ENCODE assay signal across 10 cellular contexts in the genomic region with DNA sequence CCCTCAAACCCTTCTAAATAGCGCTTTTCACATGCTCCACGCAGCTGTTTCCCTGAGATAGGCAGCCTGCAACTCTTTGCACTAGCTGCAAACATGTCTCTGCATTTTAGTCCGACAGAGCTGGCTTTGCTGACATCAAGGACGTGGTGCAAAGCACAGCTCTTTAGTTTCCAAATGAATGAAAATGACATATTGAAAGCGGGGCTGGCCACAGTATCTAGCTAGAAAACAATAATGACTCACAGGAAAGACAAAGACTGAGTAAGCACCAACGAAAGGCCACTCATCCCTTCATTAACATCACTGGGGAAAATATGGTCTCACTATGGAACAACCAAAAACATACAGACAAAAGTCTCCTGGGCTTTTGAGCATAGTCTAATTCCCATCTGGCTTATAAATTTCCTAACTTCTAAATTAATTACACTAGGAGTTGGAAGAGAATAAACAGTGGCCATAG. TPM values are rescaled to one million over a fixed set of nuclear protein-coding genes. Genes with fewer than 3 reads are reported as not detected.
DNase-seq lines count a peak whose midpoint lies in the region; ATAC-seq and TF ChIP-seq lines count a peak whose summit lies in the region.
"Had no signal": no experiment of that assay in that cellular context is flagged by ENCODE, and none has a peak within 500 bp of the region (broad histone marks: within the 10 kb centered on the region; RNA-seq: fewer than 3 reads in every experiment).

No MANE protein-coding gene starts in this region.

- peak overlapping the region in 1 of 2 donors; percentile 9 for H3K4me3 Mint-ChIP-seq in stimulated activated naive B cell treated with anti-CD40 and anti-IgM and Interleukin-4, amounts not matched to agents 10 μg/mL and 1 μg/mL and 100 μg/mL, for 72 hours

- H3K4me1 Mint-ChIP-seq in stimulated activated naive B cell treated with anti-CD40 and anti-IgM and Interleukin-4, amounts not matched to agents 10 μg/mL and 1 μg/mL and 100 μg/mL, for 72 hours = peaks cover 3 to 10% of the 10 kb centered on the region in 2 donors

- H3K9ac ChIP-seq in HUES48 (ENCODE audit: low read depth, low read length) = no peak overlapping the region
- H3K9ac ChIP-seq in colonic mucosa (ENCODE audit: low read depth in 2 of 2, low read length in 2 of 2) = no peak overlapping the region

- H3K4me3 ChIP-seq in HUES48 (ENCODE audit: low read depth, low read length) (no peak overlapping the region), colonic mucosa (no peak overlapping the region), gastroesophageal sphincter (no peak overlapping the region), aorta (ENCODE audit: low read length in 2 of 2) (no peak overlapping the region)
- H3K4me3 ChIP-seq: lung, SK-N-MC had no signal

- peak overlapping the region; percentile 88 for H3K27ac ChIP-seq in HUES48 (ENCODE audit: low read depth, low read length)
- H3K27ac ChIP-seq in colonic mucosa = peak overlapping the region; percentile 75
- no peak overlapping the region for H3K27ac ChIP-seq in gastroesophageal sphincter
- H3K27ac ChIP-seq in aorta (ENCODE audit: low read depth in 1 of 2, low read length in 2 of 2) = no peak overlapping the region
- H3K27ac ChIP-seq: SK-N-MC had no signal

- no peak for TF ChIP-seq CTCF in colonic mucosa (IDR thresholded peaks at IDR 0.05)
- no peak for TF ChIP-seq CTCF in gastroesophageal sphincter (IDR thresholded peaks at IDR 0.05)

- H3K36me3 Mint-ChIP-seq in stimulated activated naive B cell treated with anti-CD40 and anti-IgM and Interleukin-4, amounts not matched to agents 10 μg/mL and 1 μg/mL and 100 μg/mL, for 72 hours = no peaks in the 10 kb centered on the region

- TF ChIP-seq POLR2A in GM18505 (IDR thresholded peaks at IDR 0.05; ENCODE audit: borderline replicate concordance, extremely low read depth, insufficient read depth, insufficient read length) = no peak
- TF ChIP-seq POLR2A in gastroesophageal sphincter (IDR thresholded peaks at IDR 0.05) = no peak

- H3K27ac Mint-ChIP-seq in stimulated activated naive B cell treated with anti-CD40 and anti-IgM and Interleukin-4, amounts not matched to agents 10 μg/mL and 1 μg/mL and 100 μg/mL, for 72 hours = no peak overlapping the region

- ATAC-seq in GM18505 (IDR thresholded peaks at IDR 0.05; ENCODE audit: unreplicated experiment) (peak; percentile 92), GM21619 (IDR thresholded peaks at IDR 0.05; ENCODE audit: unreplicated experiment) (peak; percentile 88), gastroesophageal sphincter (no peak), aorta (ENCODE audit: low FRiP score) (no peak)
- peak; percentile 90 to 96 for ATAC-seq in stimulated activated naive B cell treated with anti-CD40 and anti-IgM and Interleukin-4, amounts not matched to agents 10 μg/mL and 1 μg/mL and 100 μg/mL, for 72 hours (replicated peaks)

- no peak for DNase-seq in colonic mucosa
- DNase-seq in stimulated activated naive B cell treated with anti-CD40 and anti-IgM and Interleukin-4, amounts not matched to agents 10 μg/mL and 1 μg/mL and 100 μg/mL, for 72 hours = peak; percentile 35
- no peak for DNase-seq in LoVo (ENCODE audit: low spot score)
- DNase-seq in aorta = no peak

- H3K27me3 Mint-ChIP-seq in stimulated activated naive B cell treated with anti-CD40 and anti-IgM and Interleukin-4, amounts not matched to agents 10 μg/mL and 1 μg/mL and 100 μg/mL, for 72 hours = peaks cover 34 to 40% of the 10 kb centered on the region in 2 donors

- no peaks in the 10 kb centered on the region for H3K27me3 ChIP-seq in HUES48 (ENCODE audit: control insufficient read depth, insufficient read depth, low read length)
- H3K27me3 ChIP-seq in colonic mucosa = no peaks in the 10 kb centered on the region
- no peaks in the 10 kb centered on the region for H3K27me3 ChIP-seq in gastroesophageal sphincter
- H3K27me3 ChIP-seq in aorta (ENCODE audit: control insufficient read depth in 1 of 2, insufficient read depth in 2 of 2, low read length in 1 of 2) = peaks cover 0 to 2% of the 10 kb centered on the region in 2 donors

- peaks cover 31% of the 10 kb centered on the region for H3K4me1 ChIP-seq in HUES48 (ENCODE audit: control insufficient read depth, insufficient read depth, low read length)
- H3K4me1 ChIP-seq in colonic mucosa = peaks cover 12% of the 10 kb centered on the region
- H3K4me1 ChIP-seq in gastroesophageal sphincter = peaks cover 0 to 3% (median 0%) of the 10 kb centered on the region in 3 donors
- no peaks in the 10 kb centered on the region for H3K4me1 ChIP-seq in aorta (ENCODE audit: control insufficient read depth in 1 of 2, insufficient read depth in 2 of 2, low read length in 2 of 2)

- 50 to 67% methylated on average over 1 to 4 of the region's 6 CpGs for WGBS in gastroesophageal sphincter (ENCODE audit: low coverage in 1 of 2), 2 donors
- WGBS in aorta, 2 donors = 52 to 57% methylated on average over 6 of the region's 6 CpGs

- H3K9me3 Mint-ChIP-seq in stimulated activated naive B cell treated with anti-CD40 and anti-IgM and Interleukin-4, amounts not matched to agents 10 μg/mL and 1 μg/mL and 100 μg/mL, for 72 hours = peaks cover 0 to 5% of the 10 kb centered on the region in 2 donors

- TF ChIP-seq EP300 in gastroesophageal sphincter (IDR thresholded peaks at IDR 0.05) = no peak

- no peaks in the 10 kb centered on the region for H3K36me3 ChIP-seq in HUES48 (ENCODE audit: control insufficient read depth, insufficient read depth, low read length)
- H3K36me3 ChIP-seq in colonic mucosa = no peaks in the 10 kb centered on the region
- no peaks in the 10 kb centered on the region for H3K36me3 ChIP-seq in gastroesophageal sphincter
- no peaks in the 10 kb centered on the region for H3K36me3 ChIP-seq in aorta (ENCODE audit: control insufficient read depth in 1 of 2, insufficient read depth in 2 of 2, low read length in 1 of 2)

- H3K9me3 ChIP-seq in HUES48 (ENCODE audit: control insufficient read depth, insufficient read depth, low read length) = peaks cover 6% of the 10 kb centered on the region; the same call in 1 of the 2 replicates
- no peaks in the 10 kb centered on the region for H3K9me3 ChIP-seq in colonic mucosa
- H3K9me3 ChIP-seq in gastroesophageal sphincter = peaks cover 0 to 8% (median 0%) of the 10 kb centered on the region in 3 donors
- H3K9me3 ChIP-seq in aorta (ENCODE audit: control insufficient read depth, low read length) = peaks cover 6% of the 10 kb centered on the region

- intact Hi-C loops in colonic mucosa (cut with DNase I) = no loop called here
- intact Hi-C loops in aorta (cut with DNase I) = no loop called here

RNA-seq across cellular contexts. Expression of gene ZC3H12C, which starts 15.3 kb away (rescaled TPM):
- total RNA-seq in colonic mucosa (10 to 100 TPM in 1 of 2 donors, 1 to 10 TPM in 1; 9.2 to 18.8 TPM), gastroesophageal sphincter (10 to 100 TPM; 22.1 to 30.9 (median 26.3) TPM), aorta (10 to 100 TPM; 17.2 to 17.9 TPM)
- 1 to 10 TPM; 1.1 to 2.1 TPM for polyA plus RNA-seq in aorta

Comparison
In these comparisons a context has a peak if more than half of its experiments do, and no peak if none do; other contexts are left out.
1. ATAC-seq: peak in GM18505 (single experiment), GM21619 (single experiment) and stimulated activated naive B cell treated with anti-CD40 and anti-IgM and Interleukin-4, amounts not matched to agents 10 μg/mL and 1 μg/mL and 100 μg/mL, for 72 hours (2 of 2); none in gastroesophageal sphincter (single experiment) and aorta (single experiment).
2. H3K27ac ChIP-seq: peak in HUES48 (single experiment) and colonic mucosa (single experiment); none in gastroesophageal sphincter (0 of 4) and aorta (0 of 2).